In the genomic region with DNA sequence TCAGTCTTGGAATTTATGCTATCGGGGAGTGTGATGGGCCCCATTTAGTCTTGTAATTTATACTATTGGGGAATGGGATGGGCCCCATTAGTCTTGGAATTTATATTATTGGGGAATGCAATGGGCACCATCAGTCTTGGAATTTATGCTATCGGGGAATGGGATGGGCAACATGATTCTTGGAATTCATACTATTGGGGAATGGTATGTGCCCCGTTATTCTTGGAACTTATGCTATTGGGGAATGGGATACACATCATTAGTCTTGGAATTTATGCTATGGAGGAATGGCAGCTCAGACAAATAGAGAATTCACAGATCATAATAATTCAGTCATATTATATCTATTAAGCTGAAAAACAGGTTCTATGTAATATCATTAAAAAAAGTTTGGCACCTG, we compare ENCODE assay signal across 4 cellular contexts.
"Had no signal": no experiment of that assay in that cellular context is flagged by ENCODE, and none has a peak within 500 bp of the region (broad histone marks: within the 10 kb centered on the region; RNA-seq: fewer than 3 reads in every experiment).

No MANE protein-coding gene starts in this region.

- H3K4me3 ChIP-seq: K562 had no signal

- H3K27ac ChIP-seq: HL-60 had no signal

- DNase-seq: IMR-90, KBM-7 had no signal
